ENCODE assay signal across 8 cellular contexts in the genomic region with DNA sequence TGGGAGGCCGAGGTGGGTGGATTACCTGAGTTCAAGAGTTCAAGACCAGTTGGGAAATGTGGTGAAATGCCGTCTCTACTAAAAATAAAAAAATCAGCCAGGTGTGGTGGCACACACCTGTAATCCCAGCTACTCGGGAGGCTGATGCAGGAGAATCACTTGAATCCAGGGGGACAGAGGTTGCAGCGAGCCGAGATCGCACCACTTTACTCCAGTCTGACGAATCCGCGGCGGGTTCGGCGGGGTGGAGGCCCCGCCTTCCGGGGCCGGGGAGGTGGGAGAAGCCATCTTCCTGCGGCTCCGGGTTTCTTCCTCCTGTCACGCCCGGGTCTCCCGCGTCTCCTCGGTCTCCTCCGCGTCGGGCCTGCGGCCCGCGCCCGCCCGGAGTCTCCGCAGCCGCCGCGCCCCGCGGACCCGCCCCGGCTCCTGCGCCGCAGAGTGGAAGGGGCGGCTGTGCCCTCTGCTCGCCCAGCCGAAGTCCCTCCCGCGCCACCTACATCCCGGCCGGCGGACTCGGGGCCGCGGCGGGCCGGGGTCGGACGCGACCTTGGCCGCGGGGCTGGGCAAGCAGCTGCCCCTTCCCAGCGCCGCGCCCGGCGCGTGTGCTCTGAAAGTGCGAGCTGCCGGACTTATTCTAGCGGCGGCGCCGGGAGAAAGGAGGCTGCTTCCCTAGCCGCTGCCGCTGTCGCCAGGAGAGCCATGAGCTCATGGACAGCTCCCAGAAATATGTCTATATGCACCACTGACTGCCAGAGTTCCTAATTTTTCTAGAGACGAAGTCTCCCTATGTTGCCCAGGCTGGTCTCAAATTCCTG.
DNase-seq lines count a peak whose midpoint lies in the region; TF ChIP-seq lines count a peak whose summit lies in the region.
"Not testable (repeated sequence)": the region's sequence is repeated elsewhere in the genome, so short reads cannot be mapped to it uniquely, and the experiment has no call there.

No MANE protein-coding gene starts in this region.

- not testable (repeated sequence) for H3K36me3 ChIP-seq in CD4-positive, alpha-beta memory T cell (ENCODE audit: insufficient read depth, low read length); HUES48 (ENCODE audit: control insufficient read depth, insufficient read depth, low read length); WERI-Rb-1; effector memory CD4-positive, alpha-beta T cell (ENCODE audit: control insufficient read depth, insufficient read depth, low read length); kidney epithelial cell (ENCODE audit: control insufficient read depth, insufficient read depth, low read length)

- POLR2A ChIA-PET in CD4-positive, alpha-beta memory T cell (lab: Charles Lee; ENCODE audit: partially characterized antibody) = not testable (repeated sequence)

- H3K27me3 ChIP-seq in CD4-positive, alpha-beta memory T cell (ENCODE audit: insufficient read depth, low read length); HUES48 (ENCODE audit: control insufficient read depth, insufficient read depth, low read length); WERI-Rb-1 (ENCODE audit: insufficient read depth, low read depth, severe bottlenecking); effector memory CD4-positive, alpha-beta T cell (replicated peaks; ENCODE audit: control insufficient read depth, insufficient read depth, low read length, poor library complexity, severe bottlenecking); kidney epithelial cell (ENCODE audit: control insufficient read depth, insufficient read depth, low read length): not testable (repeated sequence)

- H3K4me1 ChIP-seq in CD4-positive, alpha-beta memory T cell (ENCODE audit: insufficient read depth, low read length); HUES48 (ENCODE audit: control insufficient read depth, insufficient read depth, low read length); effector memory CD4-positive, alpha-beta T cell (ENCODE audit: control insufficient read depth, insufficient read depth, low read length, poor library complexity, severe bottlenecking): not testable (repeated sequence)

- DNase-seq in CD4-positive, alpha-beta memory T cell = peak; percentile 22 to 55 (median 26)
- DNase-seq in WERI-Rb-1 (peak; percentile 59), pons (ENCODE audit: low spot score) (peak; percentile 3)
- peak; percentile 48 for DNase-seq in activated naive CD4-positive, alpha-beta T cell treated with Interleukin-2 at 50 U/mL for 16 hours
- peak; percentile 9 to 34 (median 31) for DNase-seq in effector memory CD4-positive, alpha-beta T cell
- DNase-seq in kidney epithelial cell (ENCODE audit: low read depth) = not testable (repeated sequence)
- peak; percentile 16 for DNase-seq in stimulated activated naive CD4-positive, alpha-beta T cell treated with Interleukin-2 at 50 U/mL for 16 hours (lab: John Stamatoyannopoulos, UW)

- H3K27me3 Mint-ChIP-seq in CD4-positive, alpha-beta memory T cell = not testable (repeated sequence)

- peak overlapping the region; percentile 82 to 91 (median 86) for H3K4me3 Mint-ChIP-seq in CD4-positive, alpha-beta memory T cell

- intact Hi-C loops in CD4-positive, alpha-beta memory T cell (cut with micrococcal nuclease) = not testable (repeated sequence)

- not testable (repeated sequence) for H3K4me3 ChIP-seq in CD4-positive, alpha-beta memory T cell (ENCODE audit: low read length in 2 of 2)
- H3K4me3 ChIP-seq in HUES48 (ENCODE audit: low read depth, low read length) (peak overlapping the region; percentile 48; the same call in 1 of the 2 replicates), WERI-Rb-1 (ENCODE audit: low read depth, low read length) (peak overlapping the region; percentile 26), kidney epithelial cell (ENCODE audit: low read depth, low read length) (peak overlapping the region; percentile 24)
- H3K4me3 ChIP-seq in effector memory CD4-positive, alpha-beta T cell (ENCODE audit: insufficient read depth, low read depth, low read length, poor library complexity, severe bottlenecking) = peak overlapping the region; percentile 42

- H3K9ac ChIP-seq in HUES48 (ENCODE audit: low read depth, low read length) = not testable (repeated sequence)

- not testable (repeated sequence) for H3K9me3 ChIP-seq in CD4-positive, alpha-beta memory T cell (ENCODE audit: control insufficient read depth in 1 of 2, low read length in 2 of 2); HUES48 (ENCODE audit: control insufficient read depth, insufficient read depth, low read length); WERI-Rb-1 (ENCODE audit: severe bottlenecking); effector memory CD4-positive, alpha-beta T cell (ENCODE audit: control insufficient read depth, low read length)

- not testable (repeated sequence) for H3K4me1 Mint-ChIP-seq in CD4-positive, alpha-beta memory T cell

- not testable (repeated sequence) for H3K9me3 Mint-ChIP-seq in CD4-positive, alpha-beta memory T cell

- H3K27ac ChIP-seq in CD4-positive, alpha-beta memory T cell (ENCODE audit: low read depth, low read length); HUES48 (ENCODE audit: low read depth, low read length); effector memory CD4-positive, alpha-beta T cell (ENCODE audit: insufficient read depth, low read length, poor library complexity, severe bottlenecking): not testable (repeated sequence)
- 0 out of 2 replicates have a peak overlapping the region, but pooled peaks have one; percentile 24 for H3K27ac ChIP-seq in WERI-Rb-1

- H3K36me3 Mint-ChIP-seq in CD4-positive, alpha-beta memory T cell = peaks cover 0 to 13% of the 10 kb centered on the region in 2 donors

- not testable (repeated sequence) for TF ChIP-seq CTCF in WERI-Rb-1 (IDR thresholded peaks at IDR 0.05; ENCODE audit: low read depth, low read length); kidney epithelial cell (IDR thresholded peaks at IDR 0.05; ENCODE audit: insufficient read depth, low read length, poor library complexity, severe bottlenecking)

- peak overlapping the region; percentile 72 to 94 (median 82) for H3K27ac Mint-ChIP-seq in CD4-positive, alpha-beta memory T cell

- CTCF ChIA-PET in CD4-positive, alpha-beta memory T cell (lab: Charles Lee; ENCODE audit: partially characterized antibody) = interaction anchor here (1.3 kb wide), 1 partner anchor 108 kb away, joined by 3 read pairs; no protein-coding TSS in a partner anchor
